Comparison of ENCODE assay signal across 10 cellular contexts in the genomic region with DNA sequence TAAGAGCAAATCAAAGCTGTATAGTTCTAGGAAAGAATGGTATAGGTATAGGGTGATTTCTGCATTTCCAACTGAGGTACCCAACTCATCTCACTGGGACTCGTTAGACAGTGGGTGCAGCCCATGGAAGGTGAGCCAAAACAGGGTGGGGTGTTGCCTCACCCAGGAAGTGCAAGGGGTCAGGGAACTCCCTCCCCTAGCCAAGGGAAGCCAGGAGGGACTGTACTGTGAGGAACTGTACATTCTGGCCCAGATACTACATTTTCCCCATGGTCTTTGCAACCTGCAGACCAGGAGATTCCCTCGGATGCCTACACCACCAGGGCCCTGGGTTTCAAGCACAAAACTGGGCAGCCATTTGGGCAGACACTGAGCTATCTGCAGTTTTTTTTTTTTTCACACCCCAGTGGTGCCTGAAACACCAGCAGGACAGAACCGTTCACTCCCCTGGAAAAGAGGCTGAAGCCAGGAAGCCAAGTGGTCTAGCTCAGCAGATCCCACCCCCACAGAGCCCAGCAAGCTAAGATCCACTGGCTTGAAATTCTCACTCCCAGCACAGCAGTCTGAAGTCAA. TPM values are rescaled to one million over a fixed set of nuclear protein-coding genes. Genes with fewer than 3 reads are reported as not detected.
A peak's percentile ranks its signal among the peaks of the same experiment; 100 is the strongest.
DNase-seq lines count a peak whose midpoint lies in the region; ATAC-seq and TF ChIP-seq lines count a peak whose summit lies in the region.
"Not testable (repeated sequence)": the region's sequence is repeated elsewhere in the genome, so short reads cannot be mapped to it uniquely, and the experiment has no call there.
"Had no signal": no experiment of that assay in that cellular context is flagged by ENCODE, and none has a peak within 500 bp of the region (broad histone marks: within the 10 kb centered on the region; RNA-seq: fewer than 3 reads in every experiment).

No MANE protein-coding gene starts in this region.

- H3K27ac ChIP-seq in GM23338 (ENCODE audit: low read depth) (peak overlapping the region; percentile 79; the same call in 1 of the 2 replicates), parathyroid adenoma (peak overlapping the region; percentile 100)
- not testable (repeated sequence) for H3K27ac ChIP-seq in OCI-LY7 (ENCODE audit: low read depth, low read length, poor library complexity, severe bottlenecking); iPS-20b (ENCODE audit: low read length)

- H3K4me2 ChIP-seq in GM23338 (peak overlapping the region; percentile 61), OCI-LY7 (ENCODE audit: low read length) (peak overlapping the region; percentile 24; the same call in 1 of the 2 replicates)
- not testable (repeated sequence) for H3K4me2 ChIP-seq in parathyroid adenoma (ENCODE audit: low read length)

- H3K27ac Mint-ChIP-seq in GM23338: peak overlapping the region; percentile 94
- H3K27ac Mint-ChIP-seq in activated CD4-positive, alpha-beta T cell treated with anti-CD3 and anti-CD28 coated beads for 36 hours: peak overlapping the region; percentile 51
- not testable (repeated sequence) for H3K27ac Mint-ChIP-seq in activated T-helper 1 cell treated with anti-CD3 and anti-CD28 coated beads, Interleukin-12 subunit alpha, Interleukin-12 subunit beta, Interleukin-2, Interleukin-4 antibody, amounts not matched to agents 30 ng/mL and 10 ng/mL and 1 ng/mL, durations not matched to agents 14 hours and 24 hours and 36 hours; central memory CD8-positive, alpha-beta T cell (ENCODE audit: low read depth)

- not testable (repeated sequence) for H3K9me3 ChIP-seq in OCI-LY7 (ENCODE audit: low read length); iPS-20b (ENCODE audit: insufficient read depth, low read depth, low read length); parathyroid adenoma (ENCODE audit: control insufficient read depth, low read length)

- not testable (repeated sequence) for BruUV-seq in OCI-LY7 (replicated peaks; lab: Mats Ljungman, UMichigan)

- H3K4me3 ChIP-seq in GM23338; OCI-LY7 (ENCODE audit: low read depth, low read length, poor library complexity, severe bottlenecking); iPS-20b (ENCODE audit: low read length); parathyroid adenoma (ENCODE audit: low read depth, low read length): not testable (repeated sequence)

- not testable (repeated sequence) for DNase-seq in GM23338 (ENCODE audit: low spot score); OCI-LY7 (ENCODE audit: low spot score); activated CD4-positive, alpha-beta T cell treated with anti-CD3 and anti-CD28 coated beads for 36 hours; activated T-helper 1 cell treated with anti-CD3 and anti-CD28 coated beads, Interleukin-12 subunit alpha, Interleukin-12 subunit beta, Interleukin-2, Interleukin-4 antibody, amounts not matched to agents 30 ng/mL and 10 ng/mL and 1 ng/mL, durations not matched to agents 14 hours and 24 hours and 36 hours (ENCODE audit: low spot score); central memory CD8-positive, alpha-beta T cell (ENCODE audit: low spot score in 2 of 2)

- H3K27me3 Mint-ChIP-seq in GM23338 (ENCODE audit: insufficient read depth, low read depth, poor library complexity); activated CD4-positive, alpha-beta T cell treated with anti-CD3 and anti-CD28 coated beads for 36 hours: not testable (repeated sequence)
- H3K27me3 Mint-ChIP-seq in activated T-helper 1 cell treated with anti-CD3 and anti-CD28 coated beads, Interleukin-12 subunit alpha, Interleukin-12 subunit beta, Interleukin-2, Interleukin-4 antibody, amounts not matched to agents 30 ng/mL and 10 ng/mL and 1 ng/mL, durations not matched to agents 14 hours and 24 hours and 36 hours (ENCODE audit: insufficient read depth): peaks cover 17% of the 10 kb centered on the region
- peaks cover 51% of the 10 kb centered on the region for H3K27me3 Mint-ChIP-seq in central memory CD8-positive, alpha-beta T cell

- not testable (repeated sequence) for H4K20me1 ChIP-seq in GM23338 (replicated peaks; ENCODE audit: insufficient read depth); OCI-LY7 (ENCODE audit: insufficient read depth, low read length)

- peaks cover 33% of the 10 kb centered on the region for H3K4me1 Mint-ChIP-seq in GM23338
- peaks cover 22% of the 10 kb centered on the region for H3K4me1 Mint-ChIP-seq in activated CD4-positive, alpha-beta T cell treated with anti-CD3 and anti-CD28 coated beads for 36 hours
- peaks cover 23% of the 10 kb centered on the region for H3K4me1 Mint-ChIP-seq in activated T-helper 1 cell treated with anti-CD3 and anti-CD28 coated beads, Interleukin-12 subunit alpha, Interleukin-12 subunit beta, Interleukin-2, Interleukin-4 antibody, amounts not matched to agents 30 ng/mL and 10 ng/mL and 1 ng/mL, durations not matched to agents 14 hours and 24 hours and 36 hours (ENCODE audit: low read depth)
- H3K4me1 Mint-ChIP-seq in central memory CD8-positive, alpha-beta T cell: not testable (repeated sequence)

- not testable (repeated sequence) for H3K36me3 ChIP-seq in GM23338 (ENCODE audit: insufficient read depth); OCI-LY7 (ENCODE audit: insufficient read depth, low read length); iPS-20b (ENCODE audit: insufficient read depth, low read depth, low read length); parathyroid adenoma (ENCODE audit: control insufficient read depth, insufficient read depth, low read length)

- H3K9me3 Mint-ChIP-seq in GM23338: peaks cover 48% of the 10 kb centered on the region
- H3K9me3 Mint-ChIP-seq in activated CD4-positive, alpha-beta T cell treated with anti-CD3 and anti-CD28 coated beads for 36 hours (ENCODE audit: low read depth): peaks cover 25% of the 10 kb centered on the region
- peaks cover 33% of the 10 kb centered on the region for H3K9me3 Mint-ChIP-seq in activated T-helper 1 cell treated with anti-CD3 and anti-CD28 coated beads, Interleukin-12 subunit alpha, Interleukin-12 subunit beta, Interleukin-2, Interleukin-4 antibody, amounts not matched to agents 30 ng/mL and 10 ng/mL and 1 ng/mL, durations not matched to agents 14 hours and 24 hours and 36 hours
- H3K9me3 Mint-ChIP-seq in central memory CD8-positive, alpha-beta T cell: peaks cover 27% of the 10 kb centered on the region

- H3K9ac ChIP-seq in iPS-20b (ENCODE audit: low read depth, low read length): peak overlapping the region; percentile 56; the same call in 1 of the 2 replicates
- H3K9ac ChIP-seq in parathyroid adenoma: not testable (repeated sequence)

- ATAC-seq in GM23338; activated CD4-positive, alpha-beta T cell treated with anti-CD3 and anti-CD28 coated beads for 36 hours; central memory CD8-positive, alpha-beta T cell (replicated peaks; ENCODE audit: extremely low read depth, poor library complexity, severe bottlenecking): not testable (repeated sequence)

- POLR2A ChIA-PET in OCI-LY7 (lab: Charles Lee): interaction anchor here (0.6 to 2.8 kb wide), 3 partner anchors 9 to 166 kb away, joined by 3 to 14 read pairs (median 3); partner anchors contain the start of gene KANSL1L
- POLR2A ChIA-PET in activated CD4-positive, alpha-beta T cell treated with anti-CD3 and anti-CD28 coated beads for 36 hours (lab: Charles Lee): interaction anchor here (0.7 kb wide), 1 partner anchor 52 kb away, joined by 3 read pairs; no protein-coding TSS in a partner anchor

- H2AFZ ChIP-seq in GM23338, parathyroid adenoma: not testable (repeated sequence)
- H2AFZ ChIP-seq in OCI-LY7 (ENCODE audit: low read length): peak overlapping the region; percentile 31; the same call in 1 of the 2 replicates

- intact Hi-C loops in OCI-LY7 (cut with micrococcal nuclease; ENCODE audit: unreplicated experiment); activated T-helper 1 cell treated with anti-CD3 and anti-CD28 coated beads, Interleukin-12 subunit alpha, Interleukin-12 subunit beta, Interleukin-2, Interleukin-4 antibody, amounts not matched to agents 30 ng/mL and 10 ng/mL and 1 ng/mL, durations not matched to agents 14 hours and 24 hours and 36 hours (cut with micrococcal nuclease): not testable (repeated sequence)
- intact Hi-C loops in activated CD4-positive, alpha-beta T cell treated with anti-CD3 and anti-CD28 coated beads for 36 hours (cut with DNase I, micrococcal nuclease): loop anchor here in 1 of 2 experiments (1.0 kb wide), 1 partner anchor 9 kb away; no protein-coding TSS in a partner anchor

- peaks cover 42% of the 10 kb centered on the region for H3K36me3 Mint-ChIP-seq in GM23338 (ENCODE audit: low read depth)
- H3K36me3 Mint-ChIP-seq in activated CD4-positive, alpha-beta T cell treated with anti-CD3 and anti-CD28 coated beads for 36 hours (ENCODE audit: low read depth): peaks cover 14% of the 10 kb centered on the region
- peaks cover 11% of the 10 kb centered on the region for H3K36me3 Mint-ChIP-seq in activated T-helper 1 cell treated with anti-CD3 and anti-CD28 coated beads, Interleukin-12 subunit alpha, Interleukin-12 subunit beta, Interleukin-2, Interleukin-4 antibody, amounts not matched to agents 30 ng/mL and 10 ng/mL and 1 ng/mL, durations not matched to agents 14 hours and 24 hours and 36 hours (ENCODE audit: low read depth)
- H3K36me3 Mint-ChIP-seq in central memory CD8-positive, alpha-beta T cell (ENCODE audit: insufficient read depth): not testable (repeated sequence)

- TF ChIP-seq CTCF in GM23338 (conservative IDR thresholded peaks at IDR 0.05; ENCODE audit: low read depth in 2 of 2); OCI-LY7 (conservative IDR thresholded peaks at IDR 0.05; ENCODE audit: low read length); parathyroid adenoma (IDR thresholded peaks at IDR 0.05): not testable (repeated sequence)

- CTCF ChIA-PET in OCI-LY7 (lab: Charles Lee; ENCODE audit: unreplicated experiment): not testable (repeated sequence)
- CTCF ChIA-PET in activated CD4-positive, alpha-beta T cell treated with anti-CD3 and anti-CD28 coated beads for 36 hours (lab: Charles Lee): interaction anchor here (0.6 to 1.2 kb wide), 3 partner anchors 8 to 203 kb away, joined by 3 to 4 read pairs (median 3); no protein-coding TSS in a partner anchor

- H3K4me1 ChIP-seq in GM23338 (ENCODE audit: insufficient read depth) (peaks cover 30% of the 10 kb centered on the region), OCI-LY7 (ENCODE audit: insufficient read depth, low read length, poor library complexity, severe bottlenecking) (peaks cover 22% of the 10 kb centered on the region), iPS-20b (ENCODE audit: insufficient read depth, low read length) (peaks cover 26% of the 10 kb centered on the region; the same call in 1 of the 2 replicates), parathyroid adenoma (peaks cover 51% of the 10 kb centered on the region)

- not testable (repeated sequence) for H3F3A ChIP-seq in GM23338 (replicated peaks; ENCODE audit: low read depth)

- peak overlapping the region; percentile 24; the same call in 2 of the 3 replicates for H3K4me3 Mint-ChIP-seq in GM23338
- H3K4me3 Mint-ChIP-seq in activated CD4-positive, alpha-beta T cell treated with anti-CD3 and anti-CD28 coated beads for 36 hours: peak overlapping the region; percentile 28
- H3K4me3 Mint-ChIP-seq in activated T-helper 1 cell treated with anti-CD3 and anti-CD28 coated beads, Interleukin-12 subunit alpha, Interleukin-12 subunit beta, Interleukin-2, Interleukin-4 antibody, amounts not matched to agents 30 ng/mL and 10 ng/mL and 1 ng/mL, durations not matched to agents 14 hours and 24 hours and 36 hours: peak overlapping the region; percentile 50
- peak overlapping the region; percentile 31 for H3K4me3 Mint-ChIP-seq in central memory CD8-positive, alpha-beta T cell

- not testable (repeated sequence) for H3K9me2 ChIP-seq in GM23338 (ENCODE audit: insufficient read depth); OCI-LY7 (ENCODE audit: insufficient read depth, low read length)

- H3K79me2 ChIP-seq in GM23338 (replicated peaks; ENCODE audit: insufficient read depth); OCI-LY7 (ENCODE audit: insufficient read depth, low read depth, low read length): not testable (repeated sequence)
- H3K79me2 ChIP-seq in parathyroid adenoma: peaks cover 10% of the 10 kb centered on the region

- not testable (repeated sequence) for H3K27me3 ChIP-seq in GM23338 (ENCODE audit: insufficient read depth); iPS-20b (ENCODE audit: insufficient read depth, low read length); parathyroid adenoma (ENCODE audit: control insufficient read depth, insufficient read depth, low read length)

RNA-seq across cellular contexts. Expression of gene KANSL1L, which starts 9.9 kb away (rescaled TPM):
- total RNA-seq in GM23338 (2014; rRNA removed; shearing (Covaris generic)): 21.1 and 21.2 TPM in 2 replicates
- 6.5 and 7.4 TPM in 2 replicates for polyA plus RNA-seq in GM23338 (2016; fragmentation: Nextera tagmentation; extraction: Ambion mirVana)
- total RNA-seq in OCI-LY7 (2014; rRNA removed; shearing (Covaris generic)): 22.8 and 22.9 TPM in 2 replicates
- 22.0 and 29.6 TPM in 2 replicates for total RNA-seq in OCI-LY7 (2022)
- 1 to 10 TPM; 4.5 to 6.0 TPM for total RNA-seq in activated CD4-positive, alpha-beta T cell treated with anti-CD3 and anti-CD28 coated beads for 36 hours
- 3.0 and 3.6 TPM in 2 replicates for total RNA-seq in activated T-helper 1 cell treated with anti-CD3 and anti-CD28 coated beads, Interleukin-12 subunit alpha, Interleukin-12 subunit beta, Interleukin-2, Interleukin-4 antibody, amounts not matched to agents 30 ng/mL and 10 ng/mL and 1 ng/mL, durations not matched to agents 14 hours and 24 hours and 36 hours

RNA-seq across cellular contexts. Expression of gene ACADL, which starts 44.1 kb away (rescaled TPM):
- 0.39 TPM in 1 of 2 replicates, not detected in the other for total RNA-seq in GM23338 (2014; rRNA removed; shearing (Covaris generic))
- 0.37 and 0.68 TPM in 2 replicates for polyA plus RNA-seq in GM23338 (2016; fragmentation: Nextera tagmentation; extraction: Ambion mirVana)
- total RNA-seq in OCI-LY7 (2014; rRNA removed; shearing (Covaris generic)): not detected in 2 replicates
- total RNA-seq in OCI-LY7 (2022): not detected in 2 replicates
- total RNA-seq in activated CD4-positive, alpha-beta T cell treated with anti-CD3 and anti-CD28 coated beads for 36 hours: not detected
- total RNA-seq in activated T-helper 1 cell treated with anti-CD3 and anti-CD28 coated beads, Interleukin-12 subunit alpha, Interleukin-12 subunit beta, Interleukin-2, Interleukin-4 antibody, amounts not matched to agents 30 ng/mL and 10 ng/mL and 1 ng/mL, durations not matched to agents 14 hours and 24 hours and 36 hours: not detected in 2 replicates
- total RNA-seq: HFFc6, M059J, RPMI7951 had no signal
